20 cellular contexts compared by ENCODE assay signal in genomic region chr22:27857441-27857840, GRCh38. TPM values are rescaled to one million over a fixed set of nuclear protein-coding genes. Genes with fewer than 3 reads are reported as not detected.
DNase-seq lines count a peak whose midpoint lies in the region; TF ChIP-seq lines count a peak whose summit lies in the region.
"Had no signal": no experiment of that assay in that cellular context is flagged by ENCODE, and none has a peak within 500 bp of the region (broad histone marks: within the 10 kb centered on the region; RNA-seq: fewer than 3 reads in every experiment).

No MANE protein-coding gene starts in this region.

- H3K27ac ChIP-seq in GM23248 (peak overlapping the region; percentile 48), suprapubic skin (no peak overlapping the region)
- H3K27ac ChIP-seq: HL-60, upper lobe of left lung had no signal

- TF ChIP-seq POLR2A in suprapubic skin (IDR thresholded peaks at IDR 0.05) = no peak

- H3K79me2 ChIP-seq in GM23248 (ENCODE audit: insufficient read depth) = peaks cover 64% of the 10 kb centered on the region

- no peak overlapping the region for H3K9ac ChIP-seq in GM23248

- TF ChIP-seq CTCF in suprapubic skin (IDR thresholded peaks at IDR 0.05) = no peak

- peaks cover 42% of the 10 kb centered on the region for H3K4me1 ChIP-seq in GM23248 (ENCODE audit: insufficient read depth)
- H3K4me1 ChIP-seq in suprapubic skin = peaks cover 9% of the 10 kb centered on the region

- peak overlapping the region; percentile 19 for H3K4me2 ChIP-seq in GM23248 (ENCODE audit: unreplicated experiment)

- no peaks in the 10 kb centered on the region for H4K20me1 ChIP-seq in GM23248 (ENCODE audit: insufficient read depth)

- WGBS in GM23248 (ENCODE audit: low coverage in 1 of 2, low lambda C conversion rate in 2 of 2, missing lambda C conversion rate in 2 of 2), 2 experiments = 10 to 11% methylated on average over 7 of the region's 7 CpGs
- WGBS in suprapubic skin = 74% methylated on average over 7 of the region's 7 CpGs

- no peak for TF ChIP-seq EP300 in suprapubic skin (IDR thresholded peaks at IDR 0.05)

- H3F3A ChIP-seq in GM23248 (ENCODE audit: insufficient read depth) = peaks cover 35% of the 10 kb centered on the region

- H3K27me3 ChIP-seq in GM23248 (replicated peaks; ENCODE audit: insufficient read depth) = no peaks in the 10 kb centered on the region
- H3K27me3 ChIP-seq in suprapubic skin = no peaks in the 10 kb centered on the region
- H3K27me3 ChIP-seq: upper lobe of left lung had no signal

- no peaks in the 10 kb centered on the region for H3K9me2 ChIP-seq in GM23248 (ENCODE audit: insufficient read depth)

- no peak overlapping the region for H2AFZ ChIP-seq in GM23248

- H3K9me3 ChIP-seq in GM23248 (ENCODE audit: low read depth) = no peaks in the 10 kb centered on the region
- H3K9me3 ChIP-seq in suprapubic skin = no peaks in the 10 kb centered on the region
- H3K9me3 ChIP-seq: upper lobe of left lung had no signal

- no peak overlapping the region for H3K4me3 ChIP-seq in GM23248
- no peak overlapping the region for H3K4me3 ChIP-seq in suprapubic skin
- H3K4me3 ChIP-seq: upper lobe of left lung had no signal

- in situ Hi-C loops in GM23248 (cut with MboI) = no loop called here

- H3K36me3 ChIP-seq in GM23248 (ENCODE audit: low read depth) = peaks cover 37% of the 10 kb centered on the region
- peaks cover 58% of the 10 kb centered on the region for H3K36me3 ChIP-seq in suprapubic skin

- peak; percentile 85 for DNase-seq in AG08395 (ENCODE audit: low spot score)
- peak; percentile 85 for DNase-seq in GM23248
- DNase-seq in epidermal melanocyte (ENCODE audit: insufficient read length, low spot score) = peak; percentile 26
- DNase-seq in mucosa of gallbladder (ENCODE audit: low spot score) = peak; percentile 34
- DNase-seq in NCI-H226 = no peak
- DNase-seq in NCI-H526 (lab: John Stamatoyannopoulos, UW) = no peak
- no peak for DNase-seq in suprapubic skin (ENCODE audit: low spot score in 2 of 2)
- no peak for DNase-seq in activated CD4-positive, CD25-positive, alpha-beta regulatory T cell (lab: John Stamatoyannopoulos, UW)
- DNase-seq: activated CD8-positive, alpha-beta T cell treated with anti-CD3 and anti-CD28 coated beads for 36 hours; activated T-cell treated with anti-CD3 and anti-CD28 coated beads, Interleukin-2, amount 50 U/mL, for 72 hours; AML-193; dermis blood vessel endothelial cell; hypothalamus; MV-4-11; NCI-H1930; NCI-H446 treated with DMSO at 0.1 percent for 48 hours; retina; T-helper 17 cell had no signal

RNA-seq across cellular contexts. Expression of gene MN1, which starts 55.9 kb away (rescaled TPM):
- total RNA-seq in GM23248 (2014; rRNA removed; shearing (Covaris generic)) = 24.8 and 25.9 TPM in 2 replicates
- 4.2 and 4.4 TPM in 2 replicates for polyA plus RNA-seq in GM23248 (2016; fragmentation: Nextera tagmentation; extraction: Ambion mirVana)
- total RNA-seq in mucosa of gallbladder (17.7 TPM), suprapubic skin (1 to 10 TPM; 1.7 to 6.5 (median 4.1) TPM)

Comparison
In these comparisons a context has a peak if more than half of its experiments do, and no peak if none do; other contexts are left out.
1. DNase-seq: peak in AG08395 (single experiment), GM23248 (single experiment), epidermal melanocyte (single experiment) and mucosa of gallbladder (single experiment); none in NCI-H226 (single experiment), NCI-H526 (0 of 2), suprapubic skin (0 of 2) and activated CD4-positive, CD25-positive, alpha-beta regulatory T cell (0 of 4).